In genomic region chr1:228393268-228393699, GRCh38 we compare ENCODE assay signal across 8 cellular contexts. TPM values are rescaled to one million over a fixed set of nuclear protein-coding genes. Genes with fewer than 3 reads are reported as not detected.
A peak's percentile ranks its signal among the peaks of the same experiment; 100 is the strongest.
DNase-seq lines count a peak whose midpoint lies in the region; ATAC-seq and TF ChIP-seq lines count a peak whose summit lies in the region.

No MANE protein-coding gene starts in this region.

- POLR2A ChIA-PET in Caco-2 (lab: Charles Lee) = interaction anchor here (1.5 kb wide), 1 partner anchor 13 kb away, joined by 17 read pairs; the partner anchor contains the start of gene TRIM11

- intact Hi-C loops in Caco-2 (cut with micrococcal nuclease; ENCODE audit: unreplicated experiment) = loop anchor here (5.0 kb wide), 1 partner anchor 126 kb away; no protein-coding TSS in a partner anchor

- no peaks in the 10 kb centered on the region for H3K27me3 ChIP-seq in Caco-2 (replicated peaks; ENCODE audit: control insufficient read depth, insufficient read depth, low read length)
- no peaks in the 10 kb centered on the region for H3K27me3 ChIP-seq in effector memory CD4-positive, alpha-beta T cell (replicated peaks; ENCODE audit: control insufficient read depth, insufficient read depth, low read length, poor library complexity, severe bottlenecking)

- peak; percentile 26 to 34 for TF ChIP-seq CTCF in Caco-2 (IDR thresholded peaks at IDR 0.05; ENCODE audit: insufficient read depth in 1 of 2, low read depth in 1 of 2, low read length in 1 of 2, severe bottlenecking in 1 of 2, unreplicated experiment in 1 of 2)
- TF ChIP-seq CTCF in choroid plexus epithelial cell (conservative IDR thresholded peaks at IDR 0.05; ENCODE audit: low read depth, low read length) = peak; percentile 71

- no TSS peak for BruUV-seq in Caco-2 (replicated peaks; lab: Mats Ljungman, UMichigan)

- CTCF ChIA-PET in Caco-2 (lab: Charles Lee) = interaction anchor here (0.6 kb wide), 1 partner anchor 14 kb away, joined by 6 read pairs; the partner anchor contains the start of gene TRIM11

- no peaks in the 10 kb centered on the region for H3K4me1 ChIP-seq in Caco-2
- peaks cover 9% of the 10 kb centered on the region for H3K4me1 ChIP-seq in effector memory CD4-positive, alpha-beta T cell (ENCODE audit: control insufficient read depth, insufficient read depth, low read length, poor library complexity, severe bottlenecking)

- H3K36me3 Mint-ChIP-seq in Caco-2 (ENCODE audit: insufficient read depth, unreplicated experiment) = peaks cover 57% of the 10 kb centered on the region
- H3K36me3 Mint-ChIP-seq in activated naive CD4-positive, alpha-beta T cell treated with anti-CD3 and anti-CD28 coated beads, Interleukin-2, amount 50 U/mL, for 72 hours = no peaks in the 10 kb centered on the region

- H3K27me3 Mint-ChIP-seq in Caco-2 (ENCODE audit: insufficient read depth, unreplicated experiment) = no peaks in the 10 kb centered on the region

- no peak overlapping the region for H3K27ac ChIP-seq in effector memory CD4-positive, alpha-beta T cell (ENCODE audit: insufficient read depth, low read length, poor library complexity, severe bottlenecking)

- H3K9me3 ChIP-seq in Caco-2 = no peaks in the 10 kb centered on the region
- H3K9me3 ChIP-seq in effector memory CD4-positive, alpha-beta T cell (ENCODE audit: control insufficient read depth, low read length) = no peaks in the 10 kb centered on the region

- no peaks in the 10 kb centered on the region for H3K4me1 Mint-ChIP-seq in Caco-2 (ENCODE audit: low read depth, unreplicated experiment)

- DNase-seq in Caco-2 = peak; percentile 35 to 36
- DNase-seq in LoVo (ENCODE audit: low spot score) = peak; percentile 8
- DNase-seq in choroid plexus epithelial cell (ENCODE audit: low read depth) = peak; percentile 84
- peak; percentile 16 for DNase-seq in midbrain (lab: John Stamatoyannopoulos, UW)
- no peak for DNase-seq in effector memory CD4-positive, alpha-beta T cell
- no peak for DNase-seq in ureter (ENCODE audit: low spot score)
- no peak for DNase-seq in activated naive CD4-positive, alpha-beta T cell treated with anti-CD3 and anti-CD28 coated beads, Interleukin-2, amount 50 U/mL, for 72 hours (ENCODE audit: low spot score in 2 of 2)

- no peak overlapping the region for H3K27ac Mint-ChIP-seq in Caco-2 (ENCODE audit: unreplicated experiment)
- no peak overlapping the region for H3K27ac Mint-ChIP-seq in activated naive CD4-positive, alpha-beta T cell treated with anti-CD3 and anti-CD28 coated beads, Interleukin-2, amount 50 U/mL, for 72 hours

- no peaks in the 10 kb centered on the region; the same call in 1 of the 2 replicates for H3K36me3 ChIP-seq in Caco-2 (ENCODE audit: control insufficient read depth, insufficient read depth, low read length)
- peaks cover 39% of the 10 kb centered on the region for H3K36me3 ChIP-seq in effector memory CD4-positive, alpha-beta T cell (ENCODE audit: control insufficient read depth, insufficient read depth, low read length)

- H3K4me3 ChIP-seq in Caco-2 (ENCODE audit: low read depth, low read length) (no peak overlapping the region), choroid plexus epithelial cell (ENCODE audit: low read depth, low read length) (no peak overlapping the region)
- H3K4me3 ChIP-seq in effector memory CD4-positive, alpha-beta T cell (ENCODE audit: insufficient read depth, low read depth, low read length, poor library complexity, severe bottlenecking) = no peak overlapping the region

- no peak for ATAC-seq in activated naive CD4-positive, alpha-beta T cell treated with anti-CD3 and anti-CD28 coated beads, Interleukin-2, amount 50 U/mL, for 72 hours
- ATAC-seq in HG03457 (IDR thresholded peaks at IDR 0.05; ENCODE audit: unreplicated experiment) = no peak

- H3K9me3 Mint-ChIP-seq in Caco-2 (ENCODE audit: unreplicated experiment) = no peaks in the 10 kb centered on the region
- H3K9me3 Mint-ChIP-seq in activated naive CD4-positive, alpha-beta T cell treated with anti-CD3 and anti-CD28 coated beads, Interleukin-2, amount 50 U/mL, for 72 hours = no peaks in the 10 kb centered on the region

- no peak overlapping the region for H3K4me3 Mint-ChIP-seq in Caco-2 (ENCODE audit: unreplicated experiment)

RNA-seq across cellular contexts. Expression of gene TRIM11, which starts 13.4 kb away (rescaled TPM):
- total RNA-seq in Caco-2 (2022) = 48.3 and 51.7 TPM in 2 replicates
- 40.1 TPM for total RNA-seq in ureter
- 10 to 100 TPM; 43.3 to 43.6 TPM for total RNA-seq in activated naive CD4-positive, alpha-beta T cell treated with anti-CD3 and anti-CD28 coated beads, Interleukin-2, amount 50 U/mL, for 72 hours

RNA-seq across cellular contexts. Expression of gene TRIM17, which starts 23.4 kb away (rescaled TPM):
- total RNA-seq in Caco-2 (2022) (4.0 and 4.5 TPM in 2 replicates), ureter (22.6 TPM)
- 1 to 10 TPM in 1 of 2 donors, under 1 TPM in 1; 0.91 to 2.4 TPM for total RNA-seq in activated naive CD4-positive, alpha-beta T cell treated with anti-CD3 and anti-CD28 coated beads, Interleukin-2, amount 50 U/mL, for 72 hours

Comparison
In these comparisons a context has a peak if more than half of its experiments do, and no peak if none do; other contexts are left out.
1. DNase-seq: peak in Caco-2 (2 of 2), LoVo (single experiment), choroid plexus epithelial cell (single experiment) and midbrain (single experiment); none in effector memory CD4-positive, alpha-beta T cell (0 of 3), ureter (single experiment) and activated naive CD4-positive, alpha-beta T cell treated with anti-CD3 and anti-CD28 coated beads, Interleukin-2, amount 50 U/mL, for 72 hours (0 of 2).